In genomic region chr20:17985388-17986018, GRCh38 we compare ENCODE assay signal across 1 cellular context.
TF ChIP-seq lines count a peak whose summit lies in the region.

No MANE protein-coding gene starts in this region.

TF ChIP-seq in HepG2, 621 proteins besides CTCF, POLR2A, EP300 and RAD21 (continued from another document and continues in another):
- TF ChIP-seq ATF5 (CRISPR knock-in tag; IDR thresholded peaks at IDR 0.05; ENCODE audit: low read depth) (no peak), ZBTB21 (CRISPR knock-in tag; IDR thresholded peaks at IDR 0.05) (peak; percentile 68; the same call in 1 of the 2 replicates), ZBTB8A (CRISPR knock-in tag; IDR thresholded peaks at IDR 0.05; ENCODE audit: borderline replicate concordance, low read depth) (no peak), CEBPG (CRISPR knock-in tag; IDR thresholded peaks at IDR 0.05) (peak; percentile 100), HNRNPLL (IDR thresholded peaks at IDR 0.05; ENCODE audit: low read depth, low read length, poor library complexity, severe bottlenecking) (no peak), KAT7 (CRISPR knock-in tag; IDR thresholded peaks at IDR 0.05; ENCODE audit: borderline replicate concordance) (no peak; the same call in 1 of the 2 replicates), FOXK2 (IDR thresholded peaks at IDR 0.05) (peak; percentile 72; the same call in 1 of the 2 replicates), SNAPC4 (CRISPR knock-in tag; IDR thresholded peaks at IDR 0.05) (no peak), IRF9 (CRISPR knock-in tag; IDR thresholded peaks at IDR 0.05; ENCODE audit: borderline replicate concordance) (no peak), ZFP90 (CRISPR knock-in tag; IDR thresholded peaks at IDR 0.05; ENCODE audit: borderline replicate concordance) (peak; percentile 29; the same call in 1 of the 2 replicates), STAT6 (CRISPR knock-in tag; IDR thresholded peaks at IDR 0.05; ENCODE audit: borderline replicate concordance) (peak; percentile 74; the same call in 1 of the 2 replicates), TOE1 (CRISPR knock-in tag; IDR thresholded peaks at IDR 0.05) (0 out of 2 replicates have a peak, but pooled peaks have one; percentile 60), JARID2 (CRISPR knock-in tag; IDR thresholded peaks at IDR 0.05; ENCODE audit: insufficient replicate concordance) (no peak), MAZ (IDR thresholded peaks at IDR 0.05; ENCODE audit: borderline replicate concordance, low read depth, low read length) (no peak), MAZ (CRISPR knock-in tag; IDR thresholded peaks at IDR 0.05; ENCODE audit: low read depth) (no peak), ZNF205 (CRISPR knock-in tag; IDR thresholded peaks at IDR 0.05) (peak; percentile 97), NFIC (IDR thresholded peaks at IDR 0.05; ENCODE audit: low read length) (0 out of 2 replicates have a peak, but pooled peaks have one; percentile 69), KDM4B (CRISPR knock-in tag; IDR thresholded peaks at IDR 0.05) (0 out of 2 replicates have a peak, but pooled peaks have one; percentile 72), TBX3 (IDR thresholded peaks at IDR 0.05; ENCODE audit: borderline replicate concordance) (peak; percentile 69; the same call in 1 of the 2 replicates), BCL6 (CRISPR knock-in tag; IDR thresholded peaks at IDR 0.05) (peak; percentile 84), ZNF678 (CRISPR knock-in tag; IDR thresholded peaks at IDR 0.05) (no peak), TAF15 (IDR thresholded peaks at IDR 0.05; ENCODE audit: low read depth, low read length, poor library complexity, severe bottlenecking) (no peak), NAIF1 (CRISPR knock-in tag; IDR thresholded peaks at IDR 0.05; ENCODE audit: borderline replicate concordance) (no peak), ZFP37 (CRISPR knock-in tag; IDR thresholded peaks at IDR 0.05; ENCODE audit: borderline replicate concordance) (no peak), TCF7L2 (IDR thresholded peaks at IDR 0.05; ENCODE audit: low read depth, low read length) (no peak), MNT (IDR thresholded peaks at IDR 0.05) (peak; percentile 48), NFE2 (CRISPR knock-in tag; IDR thresholded peaks at IDR 0.05) (no peak), MLX (CRISPR knock-in tag; IDR thresholded peaks at IDR 0.05) (no peak; the same call in 1 of the 2 replicates), ATF3 (CRISPR knock-in tag; IDR thresholded peaks at IDR 0.05) (peak; percentile 78; the same call in 1 of the 2 replicates), YEATS4 (CRISPR knock-in tag; IDR thresholded peaks at IDR 0.05; ENCODE audit: borderline replicate concordance) (peak; percentile 84), ZNF501 (CRISPR knock-in tag; IDR thresholded peaks at IDR 0.05) (no peak), ZNF674 (CRISPR knock-in tag; IDR thresholded peaks at IDR 0.05; ENCODE audit: low read depth) (no peak), DNMT1 (CRISPR knock-in tag; IDR thresholded peaks at IDR 0.05) (no peak), ZNF670 (CRISPR knock-in tag; IDR thresholded peaks at IDR 0.05; ENCODE audit: borderline replicate concordance) (peak; percentile 53; the same call in 1 of the 2 replicates), HNF4G (IDR thresholded peaks at IDR 0.05; ENCODE audit: borderline replicate concordance, low read depth, low read length) (peak; percentile 99), HNF4G (CRISPR knock-in tag; IDR thresholded peaks at IDR 0.05; ENCODE audit: borderline replicate concordance, low read depth) (peak; percentile 75; the same call in 1 of the 2 replicates), GLI4 (CRISPR knock-in tag; IDR thresholded peaks at IDR 0.05; ENCODE audit: borderline replicate concordance) (0 out of 2 replicates have a peak, but pooled peaks have one; percentile 25), NR2C2 (CRISPR knock-in tag; IDR thresholded peaks at IDR 0.05; ENCODE audit: borderline replicate concordance) (no peak; the same call in 1 of the 2 replicates), SKI (IDR thresholded peaks at IDR 0.05; ENCODE audit: partially characterized antibody) (peak; percentile 73), KLF15 (CRISPR knock-in tag; IDR thresholded peaks at IDR 0.05; ENCODE audit: borderline replicate concordance) (no peak), TRIM24 (CRISPR knock-in tag; IDR thresholded peaks at IDR 0.05) (peak; percentile 85; the same call in 1 of the 2 replicates), ZNF713 (CRISPR knock-in tag; IDR thresholded peaks at IDR 0.05) (no peak), ZBTB4 (CRISPR knock-in tag; IDR thresholded peaks at IDR 0.05; ENCODE audit: borderline replicate concordance) (no peak), ZMYM2 (CRISPR knock-in tag; IDR thresholded peaks at IDR 0.05) (peak; percentile 91), ZNF274 (CRISPR knock-in tag; IDR thresholded peaks at IDR 0.05) (no peak), ETV6 (CRISPR knock-in tag; conservative IDR thresholded peaks at IDR 0.05) (no peak; the same call in 1 of the 2 replicates), FOXJ3 (CRISPR knock-in tag; IDR thresholded peaks at IDR 0.05; ENCODE audit: borderline replicate concordance) (peak; percentile 92), ZNF430 (CRISPR knock-in tag; IDR thresholded peaks at IDR 0.05) (peak; percentile 92)
